Comparison of ENCODE assay signal across 21 cellular contexts in the genomic region with DNA sequence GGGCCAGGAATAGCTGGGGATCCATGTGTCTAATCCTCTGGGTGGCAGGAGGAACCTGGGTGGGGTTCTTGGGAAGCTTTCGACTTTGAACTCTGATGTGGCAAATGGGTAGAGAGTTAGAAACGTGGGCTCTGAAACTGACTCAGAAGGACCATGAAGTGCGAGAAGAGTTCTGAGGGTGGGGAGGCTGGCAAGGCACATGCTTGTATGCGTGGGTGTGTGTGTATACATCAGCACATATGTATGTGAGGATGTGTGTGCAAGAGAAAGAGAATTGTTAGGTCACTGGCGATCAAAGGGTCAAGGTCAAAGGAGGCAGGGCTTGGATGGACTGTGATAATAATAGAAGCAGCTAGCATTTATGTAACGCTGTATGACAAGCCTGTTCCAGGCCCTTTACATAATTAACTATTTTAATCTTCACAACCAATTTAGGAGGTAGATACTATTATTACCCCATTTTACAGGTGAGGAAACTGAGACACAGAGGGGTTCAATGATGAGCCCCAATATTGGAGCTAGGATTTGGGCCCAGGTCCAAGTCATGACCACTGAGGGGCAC.
"Had no signal": no experiment of that assay in that cellular context is flagged by ENCODE, and none has a peak within 500 bp of the region (broad histone marks: within the 10 kb centered on the region; RNA-seq: fewer than 3 reads in every experiment).

No MANE protein-coding gene starts in this region.

- H3K4me1 ChIP-seq: ascending aorta, breast epithelium had no signal

- H3K9me3 ChIP-seq: ascending aorta, breast epithelium, gastrocnemius medialis, heart left ventricle, left ventricle myocardium inferior, mucosa of descending colon, ovary, psoas muscle had no signal

- H3K27ac ChIP-seq: ascending aorta, breast epithelium, coronary artery, gastrocnemius medialis, heart left ventricle, left ventricle myocardium inferior, ovary, psoas muscle, VCaP had no signal

- DNase-seq: activated CD4-positive, alpha-beta T cell treated with anti-CD3 and anti-CD28 coated beads, Interleukin-2, amount 50 U/mL, for 4 hours; activated CD4-positive, CD25-positive, alpha-beta regulatory T cell treated with anti-CD3 and anti-CD28 coated beads, Interleukin-2, amount 50 U/mL, for 72 hours; activated naive CD4-positive, alpha-beta T cell treated with anti-CD3 and anti-CD28 coated beads for 36 hours; activated T-cell treated with anti-CD3 and anti-CD28 coated beads for 4 hours; erythroblast; gastrocnemius medialis; heart left ventricle; kidney; left ventricle myocardium inferior; mucosa of descending colon; naive B cell; ovary; psoas muscle; right cardiac atrium; stimulated activated CD4-positive, alpha-beta T cell treated with anti-CD3 and anti-CD28 coated beads, Interleukin-4, amount 100 ng/mL, for 4 hours; stimulated activated naive CD4-positive, alpha-beta T cell had no signal

- ATAC-seq: gastrocnemius medialis, mucosa of descending colon, psoas muscle, right cardiac atrium had no signal

- H3K27me3 ChIP-seq: ascending aorta, ovary had no signal

- H3K36me3 ChIP-seq: ascending aorta, breast epithelium, gastrocnemius medialis, heart left ventricle, left ventricle myocardium inferior, ovary had no signal

- H3K4me3 ChIP-seq: ascending aorta, breast epithelium, coronary artery, gastrocnemius medialis, heart left ventricle, left ventricle myocardium inferior, mucosa of descending colon, ovary, psoas muscle, smooth muscle cell had no signal
